Comparison of ENCODE assay signal across 9 cellular contexts in genomic region chr12:51819851-51820720, GRCh38. TPM values are rescaled to one million over a fixed set of nuclear protein-coding genes. Genes with fewer than 3 reads are reported as not detected.
DNase-seq lines count a peak whose midpoint lies in the region; ATAC-seq, FAIRE-seq and TF ChIP-seq lines count a peak whose summit lies in the region.
"Had no signal": no experiment of that assay in that cellular context is flagged by ENCODE, and none has a peak within 500 bp of the region (broad histone marks: within the 10 kb centered on the region; RNA-seq: fewer than 3 reads in every experiment).

No MANE protein-coding gene starts in this region.

- H3K27me3 ChIP-seq in SJSA1 (replicated peaks) (no peaks in the 10 kb centered on the region), fibroblast of lung (ENCODE audit: control insufficient read depth, insufficient read depth, low read length) (no peaks in the 10 kb centered on the region), pancreas (no peaks in the 10 kb centered on the region)

- peak overlapping the region; percentile 18 for H2AFZ ChIP-seq in fibroblast of lung (ENCODE audit: low read length)

- no peaks in the 10 kb centered on the region for H3K79me2 ChIP-seq in fibroblast of lung (ENCODE audit: control insufficient read depth, insufficient read depth, low read length)

- peak overlapping the region; percentile 69 for H3K9ac ChIP-seq in fibroblast of lung (ENCODE audit: insufficient read depth, low read length)

- H3K27ac ChIP-seq in SJSA1 (no peak overlapping the region), fibroblast of lung (ENCODE audit: insufficient read depth, low read length) (peak overlapping the region; percentile 34), pancreas (peak overlapping the region in 3 of 4 donors; percentile 52 to 82 (median 55))

- TF ChIP-seq POLR2A in lower leg skin (IDR thresholded peaks at IDR 0.05): no peak

- ATAC-seq in pancreas: peak; percentile 44 to 65 (median 54)
- no peak for ATAC-seq in GM19023 (IDR thresholded peaks at IDR 0.05; ENCODE audit: unreplicated experiment)
- no peak for ATAC-seq in HG02938 (IDR thresholded peaks at IDR 0.05; ENCODE audit: unreplicated experiment)

- TF ChIP-seq CTCF in fibroblast of lung (conservative IDR thresholded peaks at IDR 0.05 in 1 of 2, IDR thresholded peaks at IDR 0.05 in 1 of 2; ENCODE audit: low read depth in 1 of 2, low read length in 2 of 2) (no peak), pancreas (IDR thresholded peaks at IDR 0.05) (no peak), lower leg skin (IDR thresholded peaks at IDR 0.05) (no peak)

- H3K4me3 ChIP-seq in SJSA1: peak overlapping the region; percentile 39
- H3K4me3 ChIP-seq in fibroblast of lung (replicated peaks in 1 of 4; ENCODE audit: control extremely low read depth in 1 of 4, insufficient read depth in 1 of 4, low read depth in 3 of 4, low read length in 4 of 4): peak overlapping the region; percentile 22 to 69 (median 47)
- H3K4me3 ChIP-seq in pancreas: peak overlapping the region; percentile 31 to 50 (median 36)
- H3K4me3 ChIP-seq in lower leg skin (ENCODE audit: low read depth, poor library complexity, severe bottlenecking): no peak overlapping the region

- intact Hi-C loops in pancreas (cut with DNase I) (loop anchor here in 2 of 3 donors (5.0 to 10.0 kb wide), 2 partner anchors 288 to 395 kb away; partner anchors contain the start of gene SLC4A8 (in 1 of the 2)), lower leg skin (cut with DNase I; ENCODE audit: low total_unique reads) (loop anchor here (10.0 kb wide), 1 partner anchor 395 kb away; the partner anchor contains the start of gene SLC4A8)

- no peak for FAIRE-seq in pancreas (lab: Jason Lieb, UNC)
- FAIRE-seq: GM18507 had no signal

- H3K9me3 ChIP-seq in SJSA1 (replicated peaks) (no peaks in the 10 kb centered on the region), fibroblast of lung (ENCODE audit: control insufficient read depth, insufficient read depth, low read depth, low read length) (no peaks in the 10 kb centered on the region), pancreas (no peaks in the 10 kb centered on the region)

- H4K20me1 ChIP-seq in fibroblast of lung (ENCODE audit: control insufficient read depth, extremely low read depth, insufficient read depth, low read length): no peaks in the 10 kb centered on the region

- DNase-seq in stimulated activated CD4-positive, alpha-beta T cell treated with anti-CD3 and anti-CD28 coated beads, TNF-alpha, amount 100 ng/mL, for 48 hours (ENCODE audit: low read depth in 3 of 3): peak in 2 of 3 donors; percentile 25 to 27
- DNase-seq in stimulated activated CD4-positive, alpha-beta T cell treated with anti-CD3 and anti-CD28 coated beads, Interleukin-4, amount 100 ng/mL, for 24 hours: no peak
- DNase-seq in SJSA1 (ENCODE audit: low read depth in 1 of 2, low spot score in 2 of 2): no peak
- DNase-seq in fibroblast of lung (ENCODE audit: low read depth in 2 of 2): peak; percentile 8 to 23
- DNase-seq in pancreas: peak in 4 of 6 donors; percentile 25 to 82 (median 45)
- no peak for DNase-seq in lower leg skin (ENCODE audit: low spot score in 2 of 2)

- H3K4me1 ChIP-seq in SJSA1 (replicated peaks): peaks cover 10% of the 10 kb centered on the region
- peaks cover 4% of the 10 kb centered on the region for H3K4me1 ChIP-seq in fibroblast of lung (ENCODE audit: control insufficient read depth, extremely low read depth, insufficient read depth, low read length)
- no peaks in the 10 kb centered on the region for H3K4me1 ChIP-seq in pancreas

- WGBS in pancreas, 2 donors: 31 to 39% methylated on average over 48 to 49 of the region's 49 CpGs
- 28 to 56% methylated on average over 32 to 42 of the region's 49 CpGs for WGBS in lower leg skin, 2 donors

- peak overlapping the region; percentile 72 for H3K4me2 ChIP-seq in fibroblast of lung (ENCODE audit: extremely low read depth, insufficient read depth, low read length)

- no peaks in the 10 kb centered on the region for H3K36me3 ChIP-seq in SJSA1
- H3K36me3 ChIP-seq in fibroblast of lung (ENCODE audit: control insufficient read depth, insufficient read depth, low read length): no peaks in the 10 kb centered on the region
- H3K36me3 ChIP-seq in pancreas: no peaks in the 10 kb centered on the region

RNA-seq across cellular contexts. Expression of gene FIGNL2, which starts 28.4 kb away (rescaled TPM):
- not detected in 2 replicates for total RNA-seq in SJSA1 (2014; rRNA removed; shearing (Covaris generic))
- total RNA-seq in fibroblast of lung (0.17 and 0.26 TPM in 2 replicates), pancreas (under 1 TPM; 0.09 to 0.47 (median 0.14) TPM), lower leg skin (under 1 TPM in 3 of 4 donors, not detected in 1; 0.17 to 0.49 (median 0.29) TPM)
- polyA plus RNA-seq in fibroblast of lung (0.06 and 0.07 TPM in 2 replicates), pancreas (under 1 TPM; 0.15 to 0.21 TPM)
- 0.05 and 0.06 TPM in 2 replicates for polyA plus RNA-seq in fibroblast of lung (2012)
- polyA minus RNA-seq in fibroblast of lung (ENCODE audit: low replicate concordance): 0.26 TPM in 1 of 2 replicates, not detected in the other

Comparison
In these comparisons a context has a peak if more than half of its experiments do, and no peak if none do; other contexts are left out.
1. DNase-seq: peak in stimulated activated CD4-positive, alpha-beta T cell treated with anti-CD3 and anti-CD28 coated beads, TNF-alpha, amount 100 ng/mL, for 48 hours (2 of 3), fibroblast of lung (2 of 2) and pancreas (4 of 6); none in stimulated activated CD4-positive, alpha-beta T cell treated with anti-CD3 and anti-CD28 coated beads, Interleukin-4, amount 100 ng/mL, for 24 hours (single experiment), SJSA1 (0 of 2) and lower leg skin (0 of 2).
2. ATAC-seq: peak in pancreas (4 of 4); none in GM19023 (single experiment) and HG02938 (single experiment).